15 cellular contexts compared by ENCODE assay signal in genomic region chr7:103031781-103032180, GRCh38.
"Had no signal": no experiment of that assay in that cellular context is flagged by ENCODE, and none has a peak within 500 bp of the region (broad histone marks: within the 10 kb centered on the region; RNA-seq: fewer than 3 reads in every experiment).

No MANE protein-coding gene starts in this region.

- H3K4me3 ChIP-seq: heart left ventricle, pancreas, skin epidermis, tibial artery, uterus had no signal

- ATAC-seq: activated CD8-positive, alpha-beta memory T cell treated with anti-CD3 and anti-CD28 coated beads, Interleukin-2, amount 10 ng/mL, durations not matched to agents 7 days and 5 days; heart left ventricle; left ventricle myocardium superior; pancreas had no signal

- H3K36me3 ChIP-seq: heart left ventricle, pancreas, tibial artery, uterus had no signal

- H3K4me1 ChIP-seq: heart left ventricle, pancreas, tibial artery, uterus had no signal

- H3K27ac ChIP-seq: heart left ventricle, pancreas, skin epidermis, tibial artery, uterus had no signal

- H3K27me3 ChIP-seq: heart left ventricle, pancreas, tibial artery, uterus had no signal

- H3K9me3 ChIP-seq: heart left ventricle, pancreas, tibial artery, uterus had no signal

- DNase-seq: activated CD4-positive, alpha-beta T cell treated with anti-CD3 and anti-CD28 coated beads, Interleukin-2, amount 50 U/mL, for 48 hours; activated CD4-positive, CD25-positive, alpha-beta regulatory T cell treated with anti-CD3 and anti-CD28 coated beads, Interleukin-2, amount 50 U/mL, for 72 hours; activated CD8-positive, alpha-beta memory T cell treated with anti-CD3 and anti-CD28 coated beads, Interleukin-2, amount 10 ng/mL, durations not matched to agents 7 days and 5 days; activated effector memory CD4-positive, alpha-beta T cell treated with Interleukin-2 at 50 U/mL for 16 hours; activated T-cell treated with anti-CD3 and anti-CD28 coated beads, Interleukin-2, amount 50 U/mL, for 24 hours; amniotic stem cell; heart left ventricle; left ventricle myocardium superior; mesendoderm; pancreas; retina; stimulated activated CD4-positive, alpha-beta T cell treated with anti-CD3 and anti-CD28 coated beads, Interleukin-4, amount 100 ng/mL, for 4 hours; tibial artery; uterus had no signal
